In the genomic region with DNA sequence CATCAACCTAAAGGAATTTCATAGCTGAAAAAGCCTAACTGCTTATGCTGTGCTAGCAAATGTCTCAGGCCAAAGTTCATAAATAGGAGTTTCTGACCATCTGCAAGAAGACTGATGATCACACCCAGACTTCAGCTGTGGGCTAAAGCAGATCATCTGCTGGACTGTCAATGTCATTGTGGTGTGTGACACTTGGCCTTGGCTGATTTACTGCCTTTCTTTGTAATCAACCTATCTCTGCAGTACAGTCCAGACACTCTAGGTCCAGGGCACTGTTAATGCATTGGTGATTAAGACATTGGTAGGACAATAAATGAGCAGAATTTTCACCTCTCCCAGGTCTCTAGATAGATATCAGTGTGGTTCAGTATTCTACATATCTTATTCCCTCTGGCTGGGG, we compare ENCODE assay signal across 6 cellular contexts.
"Had no signal": no experiment of that assay in that cellular context is flagged by ENCODE, and none has a peak within 500 bp of the region (broad histone marks: within the 10 kb centered on the region; RNA-seq: fewer than 3 reads in every experiment).

No MANE protein-coding gene starts in this region.

- H3K4me1 Mint-ChIP-seq: IgD-negative memory B cell had no signal

- H3K27ac ChIP-seq: HL-60 had no signal

- FAIRE-seq: HepG2, HTR-8/SVneo had no signal

- ATAC-seq: HepG2 had no signal

- DNase-seq: IMR-90, KBM-7 had no signal

- H3K27ac Mint-ChIP-seq: IgD-negative memory B cell had no signal

- H3K4me3 Mint-ChIP-seq: IgD-negative memory B cell had no signal
